27 cellular contexts compared by ENCODE assay signal in the genomic region with DNA sequence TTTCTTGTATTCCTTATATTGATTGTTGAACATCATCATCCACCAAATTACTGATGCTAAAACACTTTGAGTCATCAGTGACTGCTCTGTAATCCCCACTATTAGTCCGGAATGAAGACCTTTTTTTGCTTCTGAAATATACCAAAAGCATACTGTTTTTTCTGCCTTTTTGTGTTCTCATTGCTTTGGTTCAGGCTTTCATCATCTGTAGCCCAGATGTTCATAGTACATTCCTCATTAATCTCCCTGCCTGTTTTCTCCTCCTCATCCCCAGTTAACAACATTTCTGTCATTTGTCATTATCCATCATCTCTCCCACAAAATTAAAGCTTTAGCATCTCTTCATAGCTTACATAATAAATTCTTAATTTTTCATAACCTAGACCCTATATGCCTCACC.
"Had no signal": no experiment of that assay in that cellular context is flagged by ENCODE, and none has a peak within 500 bp of the region (broad histone marks: within the 10 kb centered on the region; RNA-seq: fewer than 3 reads in every experiment).

No MANE protein-coding gene starts in this region.

- H3K9me3 Mint-ChIP-seq: activated B cell treated with CpG ODN at 0.5 μM for 24 hours; effector memory CD8-positive, alpha-beta T cell; stimulated activated effector memory CD8-positive, alpha-beta T cell treated with anti-CD3 and anti-CD28 coated beads, Interleukin-12 subunit alpha, Interleukin-12 subunit beta, amount 100 ng/mL, for 72 hours; T-cell; T-helper 2 cell treated with Interferon-gamma antibody and Interleukin-4, amounts not matched to agents 5 μg/mL and 100 μg/mL, for 36 hours had no signal

- H3K27me3 ChIP-seq: brain microvascular endothelial cell, hepatocyte, neutrophil, right lobe of liver, stomach, thyroid gland, upper lobe of right lung had no signal

- H3K36me3 ChIP-seq: brain microvascular endothelial cell, thyroid gland had no signal

- H3K9me3 ChIP-seq: left ventricle myocardium inferior, neutrophil, right lobe of liver, stomach, thyroid gland, upper lobe of right lung had no signal

- H3K4me1 ChIP-seq: left ventricle myocardium inferior, stomach, thyroid gland, upper lobe of right lung had no signal

- H3K27ac Mint-ChIP-seq: activated B cell treated with CpG ODN at 0.5 μM for 24 hours; activated CD8-positive, alpha-beta memory T cell treated with anti-CD3 and anti-CD28 coated beads, Interleukin-2, amount 10 ng/mL, durations not matched to agents 7 days and 5 days; activated CD8-positive, alpha-beta T cell treated with anti-CD3 and anti-CD28 coated beads, Interleukin-2, amount 10 ng/mL, durations not matched to agents 7 days and 5 days; activated naive CD8-positive, alpha-beta T cell; nephron; stimulated activated effector memory CD8-positive, alpha-beta T cell treated with anti-CD3 and anti-CD28 coated beads, Interleukin-12 subunit alpha, Interleukin-12 subunit beta, amount 100 ng/mL, for 72 hours; T-cell; T-helper 2 cell treated with Interferon-gamma antibody and Interleukin-4, amounts not matched to agents 5 μg/mL and 100 μg/mL, for 36 hours had no signal

- DNase-seq: activated B cell treated with CpG ODN at 0.5 μM for 24 hours; activated CD8-positive, alpha-beta memory T cell treated with anti-CD3 and anti-CD28 coated beads, Interleukin-2, amount 10 ng/mL, durations not matched to agents 7 days and 5 days; activated CD8-positive, alpha-beta T cell treated with anti-CD3 and anti-CD28 coated beads, Interleukin-2, amount 10 ng/mL, durations not matched to agents 7 days and 5 days; activated effector memory CD4-positive, alpha-beta T cell treated with Interleukin-2 at 50 U/mL for 16 hours; activated naive CD4-positive, alpha-beta T cell treated with Interleukin-2 at 50 U/mL for 16 hours; amniotic stem cell; brain microvascular endothelial cell; cortex of kidney; effector memory CD8-positive, alpha-beta T cell; islet precursor cell; left ventricle myocardium inferior; mesendoderm; right lobe of liver; stimulated activated CD4-positive, alpha-beta T cell treated with anti-CD3 and anti-CD28 coated beads, Interleukin-12 subunit alpha, Interleukin-12 subunit beta, amount 100 ng/mL, for 4 hours; stimulated activated CD4-positive, alpha-beta T cell treated with anti-CD3 and anti-CD28 coated beads, Interleukin-4, amount 100 ng/mL, for 24 hours; stomach; T-cell; thyroid gland; upper lobe of right lung had no signal

- H3K27ac ChIP-seq: brain microvascular endothelial cell, hepatocyte, left ventricle myocardium inferior, neutrophil, right lobe of liver, stomach, thyroid gland, upper lobe of right lung had no signal

- H3K27me3 Mint-ChIP-seq: activated B cell treated with CpG ODN at 0.5 μM for 24 hours; activated CD8-positive, alpha-beta memory T cell treated with anti-CD3 and anti-CD28 coated beads, Interleukin-2, amount 10 ng/mL, durations not matched to agents 7 days and 5 days; activated naive CD8-positive, alpha-beta T cell; effector memory CD8-positive, alpha-beta T cell; T-cell had no signal

- H3K4me3 Mint-ChIP-seq: activated B cell treated with CpG ODN at 0.5 μM for 24 hours; activated CD8-positive, alpha-beta memory T cell treated with anti-CD3 and anti-CD28 coated beads, Interleukin-2, amount 10 ng/mL, durations not matched to agents 7 days and 5 days; activated CD8-positive, alpha-beta T cell treated with anti-CD3 and anti-CD28 coated beads, Interleukin-2, amount 10 ng/mL, durations not matched to agents 7 days and 5 days; activated naive CD8-positive, alpha-beta T cell; effector memory CD8-positive, alpha-beta T cell; nephron; stimulated activated effector memory CD8-positive, alpha-beta T cell treated with anti-CD3 and anti-CD28 coated beads, Interleukin-12 subunit alpha, Interleukin-12 subunit beta, amount 100 ng/mL, for 72 hours; T-cell; T-helper 2 cell treated with Interferon-gamma antibody and Interleukin-4, amounts not matched to agents 5 μg/mL and 100 μg/mL, for 36 hours had no signal

- ATAC-seq: activated CD8-positive, alpha-beta memory T cell treated with anti-CD3 and anti-CD28 coated beads, Interleukin-2, amount 10 ng/mL, durations not matched to agents 7 days and 5 days; activated CD8-positive, alpha-beta T cell treated with anti-CD3 and anti-CD28 coated beads, Interleukin-2, amount 10 ng/mL, durations not matched to agents 7 days and 5 days; effector memory CD8-positive, alpha-beta T cell; esophagus mucosa; right lobe of liver; stimulated activated effector memory CD8-positive, alpha-beta T cell treated with anti-CD3 and anti-CD28 coated beads, Interleukin-12 subunit alpha, Interleukin-12 subunit beta, amount 100 ng/mL, for 72 hours; T-cell; upper lobe of right lung had no signal

- H3K4me3 ChIP-seq: hepatocyte, left ventricle myocardium inferior, lung, right lobe of liver, stomach, thyroid gland, upper lobe of right lung had no signal
